Comparison of ENCODE assay signal across 9 cellular contexts in the genomic region with DNA sequence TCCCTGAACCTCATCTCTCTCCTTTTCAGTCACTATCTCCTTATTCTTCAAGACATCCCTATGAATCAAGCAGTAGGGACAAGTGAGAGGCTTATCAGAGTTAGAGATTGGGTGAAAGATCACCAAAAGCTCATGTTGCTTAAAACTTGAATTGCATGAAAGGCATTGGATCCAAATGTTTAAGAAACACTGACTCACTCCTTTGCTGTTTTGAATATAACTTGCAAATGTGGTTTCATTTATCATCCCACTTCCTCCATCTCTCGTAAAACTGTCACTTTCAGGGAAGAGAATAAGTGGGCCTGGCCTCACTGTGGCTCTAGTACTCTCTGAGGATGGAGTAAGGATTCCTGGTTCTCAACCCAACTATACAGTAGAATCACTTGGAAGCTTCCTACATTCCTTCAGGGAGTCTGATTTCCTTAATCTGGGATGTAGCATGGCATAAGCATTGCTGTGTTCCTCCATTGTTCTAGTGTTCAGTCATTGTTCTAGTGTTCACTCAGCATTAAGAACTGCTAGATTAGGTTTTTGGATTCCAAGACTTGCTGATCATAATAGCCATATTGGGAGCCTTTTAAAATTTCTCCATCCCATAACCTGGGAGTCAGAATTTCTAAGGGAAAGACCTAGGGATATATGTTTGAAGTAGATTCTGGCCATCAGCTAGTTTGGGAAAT.
DNase-seq lines count a peak whose midpoint lies in the region; ATAC-seq and TF ChIP-seq lines count a peak whose summit lies in the region.
"Had no signal": no experiment of that assay in that cellular context is flagged by ENCODE, and none has a peak within 500 bp of the region (broad histone marks: within the 10 kb centered on the region; RNA-seq: fewer than 3 reads in every experiment).

No MANE protein-coding gene starts in this region.

- H3K4me1 ChIP-seq in foreskin keratinocyte, result no peaks in the 10 kb centered on the region
- peaks cover 10% of the 10 kb centered on the region for H3K4me1 ChIP-seq in left ventricle myocardium inferior
- H3K4me1 ChIP-seq: HAP-1 had no signal

- peak; percentile 86 for ATAC-seq in SK-N-SH treated with all-trans-retinoic acid at 6 μM for 48 hours
- ATAC-seq in foreskin keratinocyte, result no peak
- no peak for ATAC-seq in HG02588 (IDR thresholded peaks at IDR 0.05; ENCODE audit: unreplicated experiment)

- intact Hi-C loops in left ventricle myocardium inferior (cut with micrococcal nuclease), result no loop called here

- no peak overlapping the region for H3K27ac ChIP-seq in foreskin keratinocyte
- no peak overlapping the region for H3K27ac ChIP-seq in left ventricle myocardium inferior (replicated peaks)

- no peaks in the 10 kb centered on the region for H3K9me3 ChIP-seq in left ventricle myocardium inferior (replicated peaks)
- H3K9me3 ChIP-seq: HAP-1 had no signal

- DNase-seq in EL, result peak; percentile 51
- DNase-seq in HS-5 (ENCODE audit: low read depth), result peak; percentile 49
- DNase-seq in fibroblast of pulmonary artery (ENCODE audit: low read depth), result peak; percentile 39
- DNase-seq in foreskin keratinocyte, result no peak
- DNase-seq in left ventricle myocardium inferior, result no peak
- DNase-seq in C1 segment of cervical spinal cord (lab: John Stamatoyannopoulos, UW), result no peak

- no peaks in the 10 kb centered on the region for H3K27me3 ChIP-seq in foreskin keratinocyte
- peaks cover 11% of the 10 kb centered on the region for H3K27me3 ChIP-seq in left ventricle myocardium inferior (ENCODE audit: low read depth)

- no peak overlapping the region for H3K4me3 ChIP-seq in fibroblast of pulmonary artery (replicated peaks; ENCODE audit: low read depth, low read length)
- no peak overlapping the region for H3K4me3 ChIP-seq in left ventricle myocardium inferior
- H3K4me3 ChIP-seq: HAP-1 had no signal

- TF ChIP-seq CTCF in fibroblast of pulmonary artery (IDR thresholded peaks at IDR 0.05; ENCODE audit: low read length, missing control alignments) (no peak), foreskin keratinocyte (conservative IDR thresholded peaks at IDR 0.05) (no peak), left ventricle myocardium inferior (IDR thresholded peaks at IDR 0.05; ENCODE audit: borderline replicate concordance) (no peak)

- H3K36me3 ChIP-seq in left ventricle myocardium inferior, result no peaks in the 10 kb centered on the region
- H3K36me3 ChIP-seq: HAP-1 had no signal

TF ChIP-seq in SK-N-SH treated with all-trans-retinoic acid at 6 μM for 48 hours, 23 proteins besides CTCF, POLR2A, EP300 and RAD21:
- TF ChIP-seq, protein P1, sequence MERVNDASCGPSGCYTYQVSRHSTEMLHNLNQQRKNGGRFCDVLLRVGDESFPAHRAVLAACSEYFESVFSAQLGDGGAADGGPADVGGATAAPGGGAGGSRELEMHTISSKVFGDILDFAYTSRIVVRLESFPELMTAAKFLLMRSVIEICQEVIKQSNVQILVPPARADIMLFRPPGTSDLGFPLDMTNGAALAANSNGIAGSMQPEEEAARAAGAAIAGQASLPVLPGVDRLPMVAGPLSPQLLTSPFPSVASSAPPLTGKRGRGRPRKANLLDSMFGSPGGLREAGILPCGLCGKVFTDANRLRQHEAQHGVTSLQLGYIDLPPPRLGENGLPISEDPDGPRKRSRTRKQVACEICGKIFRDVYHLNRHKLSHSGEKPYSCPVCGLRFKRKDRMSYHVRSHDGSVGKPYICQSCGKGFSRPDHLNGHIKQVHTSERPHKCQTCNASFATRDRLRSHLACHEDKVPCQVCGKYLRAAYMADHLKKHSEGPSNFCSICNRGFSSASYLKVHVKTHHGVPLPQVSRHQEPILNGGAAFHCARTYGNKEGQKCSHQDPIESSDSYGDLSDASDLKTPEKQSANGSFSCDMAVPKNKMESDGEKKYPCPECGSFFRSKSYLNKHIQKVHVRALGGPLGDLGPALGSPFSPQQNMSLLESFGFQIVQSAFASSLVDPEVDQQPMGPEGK (CRISPR knock-in tag; IDR thresholded peaks at IDR 0.05; ENCODE audit: borderline replicate concordance), result no peak
- no peak for TF ChIP-seq ZC3H10 (CRISPR knock-in tag; IDR thresholded peaks at IDR 0.05)
- no peak for TF ChIP-seq TCF4 (CRISPR knock-in tag; IDR thresholded peaks at IDR 0.05; ENCODE audit: borderline replicate concordance)
- no peak for TF ChIP-seq ZFP3 (CRISPR knock-in tag; IDR thresholded peaks at IDR 0.05)
- no peak for TF ChIP-seq ZFP30 (CRISPR knock-in tag; IDR thresholded peaks at IDR 0.05)
- no peak for TF ChIP-seq CSDC2 (CRISPR knock-in tag; IDR thresholded peaks at IDR 0.05)
- TF ChIP-seq ZNF565 (CRISPR knock-in tag; conservative IDR thresholded peaks at IDR 0.05; ENCODE audit: low read depth), result no peak
- TF ChIP-seq RARB (CRISPR knock-in tag; IDR thresholded peaks at IDR 0.05), result no peak
- TF ChIP-seq, protein P2, sequence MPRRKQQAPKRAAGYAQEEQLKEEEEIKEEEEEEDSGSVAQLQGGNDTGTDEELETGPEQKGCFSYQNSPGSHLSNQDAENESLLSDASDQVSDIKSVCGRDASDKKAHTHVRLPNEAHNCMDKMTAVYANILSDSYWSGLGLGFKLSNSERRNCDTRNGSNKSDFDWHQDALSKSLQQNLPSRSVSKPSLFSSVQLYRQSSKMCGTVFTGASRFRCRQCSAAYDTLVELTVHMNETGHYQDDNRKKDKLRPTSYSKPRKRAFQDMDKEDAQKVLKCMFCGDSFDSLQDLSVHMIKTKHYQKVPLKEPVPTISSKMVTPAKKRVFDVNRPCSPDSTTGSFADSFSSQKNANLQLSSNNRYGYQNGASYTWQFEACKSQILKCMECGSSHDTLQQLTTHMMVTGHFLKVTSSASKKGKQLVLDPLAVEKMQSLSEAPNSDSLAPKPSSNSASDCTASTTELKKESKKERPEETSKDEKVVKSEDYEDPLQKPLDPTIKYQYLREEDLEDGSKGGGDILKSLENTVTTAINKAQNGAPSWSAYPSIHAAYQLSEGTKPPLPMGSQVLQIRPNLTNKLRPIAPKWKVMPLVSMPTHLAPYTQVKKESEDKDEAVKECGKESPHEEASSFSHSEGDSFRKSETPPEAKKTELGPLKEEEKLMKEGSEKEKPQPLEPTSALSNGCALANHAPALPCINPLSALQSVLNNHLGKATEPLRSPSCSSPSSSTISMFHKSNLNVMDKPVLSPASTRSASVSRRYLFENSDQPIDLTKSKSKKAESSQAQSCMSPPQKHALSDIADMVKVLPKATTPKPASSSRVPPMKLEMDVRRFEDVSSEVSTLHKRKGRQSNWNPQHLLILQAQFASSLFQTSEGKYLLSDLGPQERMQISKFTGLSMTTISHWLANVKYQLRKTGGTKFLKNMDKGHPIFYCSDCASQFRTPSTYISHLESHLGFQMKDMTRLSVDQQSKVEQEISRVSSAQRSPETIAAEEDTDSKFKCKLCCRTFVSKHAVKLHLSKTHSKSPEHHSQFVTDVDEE (CRISPR knock-in tag; IDR thresholded peaks at IDR 0.05), result no peak
- no peak for TF ChIP-seq OSR1 (CRISPR knock-in tag; IDR thresholded peaks at IDR 0.05)
- TF ChIP-seq TOX (CRISPR knock-in tag; IDR thresholded peaks at IDR 0.05; ENCODE audit: borderline replicate concordance), result no peak
- no peak for TF ChIP-seq ZNF8 (CRISPR knock-in tag; IDR thresholded peaks at IDR 0.05)

Comparison
In these comparisons a context has a peak if more than half of its experiments do, and no peak if none do; other contexts are left out.
1. DNase-seq: peak in EL (single experiment), HS-5 (single experiment) and fibroblast of pulmonary artery (single experiment); none in foreskin keratinocyte (0 of 2), left ventricle myocardium inferior (single experiment) and C1 segment of cervical spinal cord (0 of 14).